Comparison of ENCODE assay signal across 19 cellular contexts in the genomic region with DNA sequence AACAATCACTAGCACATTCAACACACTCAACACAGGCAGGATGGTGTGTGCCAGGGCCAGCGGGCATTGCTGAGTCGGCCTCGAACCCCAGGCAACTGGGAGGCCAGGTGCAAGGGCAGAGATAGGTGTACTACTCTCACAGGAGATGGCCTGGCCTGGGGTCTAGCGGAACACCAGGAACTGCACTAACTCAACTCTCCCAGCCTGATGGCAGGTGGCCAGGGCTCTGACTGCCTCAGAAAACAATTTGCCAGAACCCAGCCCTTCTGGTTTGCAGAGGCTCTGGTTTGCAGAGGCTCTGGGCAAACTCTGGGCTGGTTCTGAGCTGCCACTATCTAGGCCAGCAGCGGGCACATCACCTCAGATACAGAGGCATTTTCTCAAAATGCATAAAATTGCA.
DNase-seq lines count a peak whose midpoint lies in the region; ATAC-seq, FAIRE-seq and TF ChIP-seq lines count a peak whose summit lies in the region.
"Had no signal": no experiment of that assay in that cellular context is flagged by ENCODE, and none has a peak within 500 bp of the region (broad histone marks: within the 10 kb centered on the region; RNA-seq: fewer than 3 reads in every experiment).

No MANE protein-coding gene starts in this region.

- H3K27ac ChIP-seq in SK-N-SH (ENCODE audit: low read depth in 2 of 2, low read length in 1 of 2) (peak overlapping the region in 1 of 2 experiments; percentile 74; a peak in 2 of 4 replicates), testis (no peak overlapping the region)
- H3K27ac ChIP-seq: stomach had no signal

- POLR2A ChIA-PET in SK-N-SH (lab: Yijun Ruan, JAX) = no interaction called here

- no peaks in the 10 kb centered on the region for H3K9me3 ChIP-seq in SK-N-SH
- no peaks in the 10 kb centered on the region for H3K9me3 ChIP-seq in testis
- H3K9me3 ChIP-seq: stomach had no signal

- ATAC-seq in SK-N-SH treated with all-trans-retinoic acid at 6 μM for 48 hours (no peak), GM21529 (IDR thresholded peaks at IDR 0.05; ENCODE audit: unreplicated experiment) (no peak)
- ATAC-seq: activated naive CD8-positive, alpha-beta T cell treated with anti-CD3 and anti-CD28 coated beads, Interleukin-2, amount 50 U/mL, for 24 hours; activated T-cell treated with anti-CD3 and anti-CD28 coated beads, Interleukin-2, amount 50 U/mL, for 72 hours; K562; natural killer cell treated with Interleukin-12 subunit alpha and Interleukin-12 subunit beta and Interleukin-15 and Interleukin-18, amount 100 ng/mL, for 72 hours had no signal

- TF ChIP-seq EP300 in SK-N-SH (IDR thresholded peaks at IDR 0.05; ENCODE audit: borderline replicate concordance in 1 of 2, low read depth in 1 of 2, low read length in 1 of 2) = no peak; a peak in 1 of 4 replicates

- H3K9me2 ChIP-seq in SK-N-SH = no peaks in the 10 kb centered on the region

- peaks cover 0 to 27% of the 10 kb centered on the region in 2 experiments; a peak in 1 of 4 replicates for H3K4me1 ChIP-seq in SK-N-SH (ENCODE audit: control insufficient read depth in 1 of 2, insufficient read depth in 2 of 2, low read depth in 1 of 2, low read length in 1 of 2)
- no peaks in the 10 kb centered on the region for H3K4me1 ChIP-seq in testis
- H3K4me1 ChIP-seq: stomach had no signal

- TF ChIP-seq POLR2A in testis (IDR thresholded peaks at IDR 0.05) = no peak

- H4K20me1 ChIP-seq in SK-N-SH (ENCODE audit: insufficient read depth) = no peaks in the 10 kb centered on the region

- H3K79me2 ChIP-seq in SK-N-SH (ENCODE audit: insufficient read depth) = no peaks in the 10 kb centered on the region

- H3K27me3 ChIP-seq in SK-N-SH (ENCODE audit: insufficient read depth) (no peaks in the 10 kb centered on the region), testis (no peaks in the 10 kb centered on the region)
- H3K27me3 ChIP-seq: stomach had no signal

- DNase-seq in SK-N-SH (peak; percentile 62), amygdala (lab: John Stamatoyannopoulos, UW) (peak in 32 of 56 donors; percentile 14 to 65 (median 36)), hippocampal formation (lab: John Stamatoyannopoulos, UW) (peak; percentile 21 to 56), testis (peak; percentile 30), islet precursor cell (no peak), GM19239 (ENCODE audit: insufficient read length, low spot score) (no peak)
- DNase-seq: activated CD4-positive, alpha-beta memory T cell treated with anti-CD3 and anti-CD28 coated beads for 36 hours; activated naive CD8-positive, alpha-beta T cell treated with anti-CD3 and anti-CD28 coated beads, Interleukin-2, amount 50 U/mL, for 24 hours; activated T-cell treated with anti-CD3 and anti-CD28 coated beads, Interleukin-2, amount 50 U/mL, for 72 hours; CD4-positive, alpha-beta T cell; EL; NCI-H1105; OCI-M1; retina; stomach had no signal

- no peak overlapping the region for H3K4me2 ChIP-seq in SK-N-SH

- WGBS in SK-N-SH (ENCODE audit: low lambda C conversion rate) = 3% methylated on average over 4 of the region's 5 CpGs
- 62 to 73% methylated on average over 4 to 5 of the region's 5 CpGs for WGBS in testis, 2 donors

- CTCF ChIA-PET in SK-N-SH (lab: Yijun Ruan, JAX) = no interaction called here

- H3K9ac ChIP-seq in SK-N-SH = no peak overlapping the region

- FAIRE-seq in GM19239 (lab: Jason Lieb, UNC) = no peak
- FAIRE-seq: K562 had no signal

- no peak overlapping the region for H2AFZ ChIP-seq in SK-N-SH (ENCODE audit: low read depth)

- intact Hi-C loops in testis (cut with DNase I; ENCODE audit: low total_unique reads) = no loop called here

- TF ChIP-seq CTCF in SK-N-SH (IDR thresholded peaks at IDR 0.05) (no peak), testis (IDR thresholded peaks at IDR 0.05) (no peak)

- no peaks in the 10 kb centered on the region for H3K36me3 ChIP-seq in SK-N-SH (replicated peaks in 1 of 2; ENCODE audit: control insufficient read depth in 1 of 2, insufficient read depth in 2 of 2, low read length in 1 of 2)
- H3K36me3 ChIP-seq in testis (ENCODE audit: low read depth, missing control alignments) = no peaks in the 10 kb centered on the region
- H3K36me3 ChIP-seq: stomach had no signal

- H3F3A ChIP-seq in SK-N-SH (replicated peaks; ENCODE audit: insufficient read depth) = no peaks in the 10 kb centered on the region

- H3K4me3 ChIP-seq in SK-N-SH (ENCODE audit: low read depth in 2 of 2, low read length in 1 of 2) (no peak overlapping the region), testis (no peak overlapping the region)
- H3K4me3 ChIP-seq: K562, stomach had no signal

- TF ChIP-seq RAD21 in SK-N-SH (IDR thresholded peaks at IDR 0.05; ENCODE audit: low read length) = peak; percentile 17; the same call in 1 of the 2 replicates

TF ChIP-seq in SK-N-SH, 30 proteins besides CTCF, POLR2A, EP300 and RAD21:
- TF ChIP-seq MAX (IDR thresholded peaks at IDR 0.05; ENCODE audit: low read depth) = no peak

TF ChIP-seq in SK-N-SH treated with all-trans-retinoic acid at 6 μM for 48 hours, 23 proteins besides CTCF, POLR2A, EP300 and RAD21:
- TF ChIP-seq BACH2 (CRISPR knock-in tag; IDR thresholded peaks at IDR 0.05; ENCODE audit: borderline replicate concordance) = no peak
- TF ChIP-seq ESRRG (CRISPR knock-in tag; IDR thresholded peaks at IDR 0.05) = no peak
- TF ChIP-seq RARB (CRISPR knock-in tag; IDR thresholded peaks at IDR 0.05) = no peak
- TF ChIP-seq ZFP30 (CRISPR knock-in tag; IDR thresholded peaks at IDR 0.05) = no peak
- TF ChIP-seq GLIS3 (CRISPR knock-in tag; IDR thresholded peaks at IDR 0.05) = no peak

Comparison
In these comparisons a context has a peak if more than half of its experiments do, and no peak if none do; other contexts are left out.
1. DNase-seq: peak in SK-N-SH (single experiment), amygdala (32 of 56), hippocampal formation (2 of 2) and testis (single experiment); none in islet precursor cell (single experiment) and GM19239 (single experiment).